1 cellular context compared by ENCODE assay signal in genomic region chr6:53543341-53544010, GRCh38.
TF ChIP-seq lines count a peak whose summit lies in the region.

No MANE protein-coding gene starts in this region.

TF ChIP-seq in SK-N-SH, 30 proteins besides CTCF, POLR2A, EP300 and RAD21 (continued from another document):
- TF ChIP-seq, protein P1, sequence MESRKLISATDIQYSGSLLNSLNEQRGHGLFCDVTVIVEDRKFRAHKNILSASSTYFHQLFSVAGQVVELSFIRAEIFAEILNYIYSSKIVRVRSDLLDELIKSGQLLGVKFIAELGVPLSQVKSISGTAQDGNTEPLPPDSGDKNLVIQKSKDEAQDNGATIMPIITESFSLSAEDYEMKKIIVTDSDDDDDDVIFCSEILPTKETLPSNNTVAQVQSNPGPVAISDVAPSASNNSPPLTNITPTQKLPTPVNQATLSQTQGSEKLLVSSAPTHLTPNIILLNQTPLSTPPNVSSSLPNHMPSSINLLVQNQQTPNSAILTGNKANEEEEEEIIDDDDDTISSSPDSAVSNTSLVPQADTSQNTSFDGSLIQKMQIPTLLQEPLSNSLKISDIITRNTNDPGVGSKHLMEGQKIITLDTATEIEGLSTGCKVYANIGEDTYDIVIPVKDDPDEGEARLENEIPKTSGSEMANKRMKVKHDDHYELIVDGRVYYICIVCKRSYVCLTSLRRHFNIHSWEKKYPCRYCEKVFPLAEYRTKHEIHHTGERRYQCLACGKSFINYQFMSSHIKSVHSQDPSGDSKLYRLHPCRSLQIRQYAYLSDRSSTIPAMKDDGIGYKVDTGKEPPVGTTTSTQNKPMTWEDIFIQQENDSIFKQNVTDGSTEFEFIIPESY (IDR thresholded peaks at IDR 0.05; ENCODE audit: borderline replicate concordance, low read depth), result no peak
- TF ChIP-seq GATA2 (CRISPR knock-in tag; IDR thresholded peaks at IDR 0.05) (no peak), CHD2 (IDR thresholded peaks at IDR 0.05; ENCODE audit: low read length, partially characterized antibody) (no peak), TEAD4 (IDR thresholded peaks at IDR 0.05; ENCODE audit: borderline replicate concordance, insufficient read depth) (no peak), YY1 (IDR thresholded peaks at IDR 0.05; ENCODE audit: low read depth) (no peak), SMC3 (IDR thresholded peaks at IDR 0.05; ENCODE audit: low read depth, low read length) (no peak), FOSL2 (IDR thresholded peaks at IDR 0.05; ENCODE audit: borderline replicate concordance, low read depth) (no peak), MXI1 (IDR thresholded peaks at IDR 0.05; ENCODE audit: low read depth, low read length) (no peak), MEF2A (IDR thresholded peaks at IDR 0.05; ENCODE audit: borderline replicate concordance, low read depth) (no peak)
- TF ChIP-seq, protein P2, sequence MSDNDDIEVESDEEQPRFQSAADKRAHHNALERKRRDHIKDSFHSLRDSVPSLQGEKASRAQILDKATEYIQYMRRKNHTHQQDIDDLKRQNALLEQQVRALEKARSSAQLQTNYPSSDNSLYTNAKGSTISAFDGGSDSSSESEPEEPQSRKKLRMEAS (IDR thresholded peaks at IDR 0.05; ENCODE audit: low read depth), result no peak
- TF ChIP-seq, protein P3, sequence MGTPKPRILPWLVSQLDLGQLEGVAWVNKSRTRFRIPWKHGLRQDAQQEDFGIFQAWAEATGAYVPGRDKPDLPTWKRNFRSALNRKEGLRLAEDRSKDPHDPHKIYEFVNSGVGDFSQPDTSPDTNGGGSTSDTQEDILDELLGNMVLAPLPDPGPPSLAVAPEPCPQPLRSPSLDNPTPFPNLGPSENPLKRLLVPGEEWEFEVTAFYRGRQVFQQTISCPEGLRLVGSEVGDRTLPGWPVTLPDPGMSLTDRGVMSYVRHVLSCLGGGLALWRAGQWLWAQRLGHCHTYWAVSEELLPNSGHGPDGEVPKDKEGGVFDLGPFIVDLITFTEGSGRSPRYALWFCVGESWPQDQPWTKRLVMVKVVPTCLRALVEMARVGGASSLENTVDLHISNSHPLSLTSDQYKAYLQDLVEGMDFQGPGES (IDR thresholded peaks at IDR 0.05; ENCODE audit: low read depth, low read length), result no peak
- TF ChIP-seq, protein P4, sequence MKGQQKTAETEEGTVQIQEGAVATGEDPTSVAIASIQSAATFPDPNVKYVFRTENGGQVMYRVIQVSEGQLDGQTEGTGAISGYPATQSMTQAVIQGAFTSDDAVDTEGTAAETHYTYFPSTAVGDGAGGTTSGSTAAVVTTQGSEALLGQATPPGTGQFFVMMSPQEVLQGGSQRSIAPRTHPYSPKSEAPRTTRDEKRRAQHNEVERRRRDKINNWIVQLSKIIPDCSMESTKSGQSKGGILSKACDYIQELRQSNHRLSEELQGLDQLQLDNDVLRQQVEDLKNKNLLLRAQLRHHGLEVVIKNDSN (IDR thresholded peaks at IDR 0.05; ENCODE audit: borderline replicate concordance, low read depth), result no peak
